ENCODE assay signal across 10 cellular contexts in the genomic region with DNA sequence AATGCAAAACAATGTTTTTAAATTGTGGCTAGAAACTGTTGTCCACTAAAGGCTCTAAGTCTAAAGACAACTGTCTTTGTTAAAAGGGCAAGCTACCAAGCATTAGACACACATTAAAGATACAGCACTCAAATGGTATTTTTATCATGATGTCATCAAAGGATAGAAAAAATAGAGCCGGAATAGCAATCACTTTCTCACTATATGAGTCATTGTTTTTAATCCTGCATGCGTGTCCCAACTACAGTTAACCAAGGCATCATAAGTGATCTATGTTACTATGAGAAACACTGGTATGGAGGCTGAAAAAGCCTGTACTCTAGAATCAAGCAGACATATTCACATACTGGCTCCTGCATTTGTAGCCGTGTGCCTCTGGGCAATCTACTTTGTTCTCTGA. TPM values are rescaled to one million over a fixed set of nuclear protein-coding genes. Genes with fewer than 3 reads are reported as not detected.
DNase-seq lines count a peak whose midpoint lies in the region; ATAC-seq and TF ChIP-seq lines count a peak whose summit lies in the region.
"Had no signal": no experiment of that assay in that cellular context is flagged by ENCODE, and none has a peak within 500 bp of the region (broad histone marks: within the 10 kb centered on the region; RNA-seq: fewer than 3 reads in every experiment).

No MANE protein-coding gene starts in this region.

- H3K27me3 Mint-ChIP-seq in chondrocyte (ENCODE audit: low read depth) (no peaks in the 10 kb centered on the region), nephron progenitor cell (ENCODE audit: low read depth, poor library complexity) (no peaks in the 10 kb centered on the region)
- H3K27me3 Mint-ChIP-seq: stimulated activated naive CD8-positive, alpha-beta T cell treated with anti-CD3 and anti-CD28 coated beads, Interleukin-15, Interleukin-2, amounts not matched to agents 100 ng/mL and 50 ng/mL, for 24 hours had no signal

- no peaks in the 10 kb centered on the region; the same call in 1 of the 2 replicates for H3K27me3 ChIP-seq in BJ (ENCODE audit: control insufficient read depth, insufficient read depth, low read length)
- no peaks in the 10 kb centered on the region for H3K27me3 ChIP-seq in upper lobe of left lung
- H3K27me3 ChIP-seq in WERI-Rb-1 (ENCODE audit: insufficient read depth, low read depth, severe bottlenecking), result no peaks in the 10 kb centered on the region

- H3K36me3 ChIP-seq in BJ (ENCODE audit: control insufficient read depth, insufficient read depth, low read length), result no peaks in the 10 kb centered on the region
- H3K36me3 ChIP-seq in upper lobe of left lung, result no peaks in the 10 kb centered on the region
- no peaks in the 10 kb centered on the region for H3K36me3 ChIP-seq in WERI-Rb-1

- CTCF ChIA-PET in BJ (lab: Yijun Ruan, JAX), result interaction anchor here (1.5 kb wide), 1 partner anchor 16 kb away, joined by 3 read pairs; no protein-coding TSS in a partner anchor

- H3K4me1 ChIP-seq in upper lobe of left lung, result peaks cover 14 to 34% (median 19%) of the 10 kb centered on the region in 4 donors

- H3K36me3 Mint-ChIP-seq in chondrocyte (ENCODE audit: low read depth) (peaks cover 3% of the 10 kb centered on the region), nephron progenitor cell (ENCODE audit: low read depth) (peaks cover 20% of the 10 kb centered on the region)

- H3K27ac Mint-ChIP-seq in chondrocyte (ENCODE audit: unreplicated experiment) (peak overlapping the region; percentile 100), nephron progenitor cell (peak overlapping the region; percentile 66)

- H3K9me3 Mint-ChIP-seq in chondrocyte (ENCODE audit: low read depth), result peaks cover 14% of the 10 kb centered on the region
- peaks cover 31% of the 10 kb centered on the region for H3K9me3 Mint-ChIP-seq in nephron progenitor cell

- H3K4me1 Mint-ChIP-seq in chondrocyte (ENCODE audit: low read depth), result peaks cover 42% of the 10 kb centered on the region
- H3K4me1 Mint-ChIP-seq in nephron progenitor cell, result peaks cover 54% of the 10 kb centered on the region

- TF ChIP-seq EP300 in upper lobe of left lung (IDR thresholded peaks at IDR 0.05), result no peak

- DNase-seq in BJ (ENCODE audit: low read depth), result peak; percentile 74
- DNase-seq in LoVo (ENCODE audit: low spot score), result peak; percentile 36
- DNase-seq in chondrocyte (ENCODE audit: low spot score), result no peak
- DNase-seq in nephron progenitor cell, result no peak
- no peak for DNase-seq in upper lobe of left lung
- no peak for DNase-seq in WERI-Rb-1
- no peak for DNase-seq in GM20000 (ENCODE audit: low spot score)
- DNase-seq: activated effector memory CD4-positive, alpha-beta T cell treated with Interleukin-2 at 50 U/mL for 16 hours had no signal

- ATAC-seq in upper lobe of left lung (ENCODE audit: low FRiP score in 2 of 2) (no peak), GM19023 (IDR thresholded peaks at IDR 0.05; ENCODE audit: unreplicated experiment) (no peak)

- H3K4me3 ChIP-seq in BJ (ENCODE audit: low read depth, low read length) (no peak overlapping the region), upper lobe of left lung (no peak overlapping the region), WERI-Rb-1 (ENCODE audit: low read depth, low read length) (no peak overlapping the region)

- no peak for TF ChIP-seq CTCF in BJ (IDR thresholded peaks at IDR 0.05; ENCODE audit: insufficient read depth, low read depth, low read length)
- TF ChIP-seq CTCF in chondrocyte (IDR thresholded peaks at IDR 0.05), result no peak
- TF ChIP-seq CTCF in nephron progenitor cell (IDR thresholded peaks at IDR 0.05), result no peak
- TF ChIP-seq CTCF in upper lobe of left lung (IDR thresholded peaks at IDR 0.05), result no peak
- no peak for TF ChIP-seq CTCF in WERI-Rb-1 (IDR thresholded peaks at IDR 0.05; ENCODE audit: low read depth, low read length)
- no peak for TF ChIP-seq CTCF in GM20000 (IDR thresholded peaks at IDR 0.05; ENCODE audit: extremely low read depth, missing control alignments)

- H3K9me3 ChIP-seq in upper lobe of left lung, result no peaks in the 10 kb centered on the region
- peaks cover 3% of the 10 kb centered on the region for H3K9me3 ChIP-seq in WERI-Rb-1 (ENCODE audit: severe bottlenecking)

- no peak for TF ChIP-seq POLR2A in upper lobe of left lung (IDR thresholded peaks at IDR 0.05)

- WGBS in upper lobe of left lung, 2 donors, result 60 to 67% methylated on average over 3 of the region's 3 CpGs

- POLR2A ChIA-PET in BJ (lab: Charles Lee), result no interaction called here

- peak overlapping the region in 2 of 4 donors; percentile 99 for H3K27ac ChIP-seq in upper lobe of left lung
- no peak overlapping the region for H3K27ac ChIP-seq in WERI-Rb-1

- H3K4me3 Mint-ChIP-seq in chondrocyte (ENCODE audit: unreplicated experiment) (no peak overlapping the region), nephron progenitor cell (peak overlapping the region; percentile 100)

RNA-seq across cellular contexts. Expression of gene PJA2, which starts 1.9 kb away (rescaled TPM):
- polyA plus RNA-seq in BJ (2011; rRNA removed), result 33.6 and 65.3 TPM in 2 replicates
- 37.5 and 39.5 TPM in 2 replicates for polyA minus RNA-seq in BJ (2011; rRNA and poly(A)+ RNA removed)
- total RNA-seq in chondrocyte (106 to 110 TPM (median 107 TPM) in 3 replicates), upper lobe of left lung (100 to 1,000 TPM in 1 of 6 donors, 10 to 100 TPM in 5; 38.0 to 114 (median 78.0) TPM)

Comparison
In these comparisons a context has a peak if more than half of its experiments do, and no peak if none do; other contexts are left out.
1. DNase-seq: peak in BJ (single experiment) and LoVo (single experiment); none in chondrocyte (single experiment), nephron progenitor cell (single experiment), upper lobe of left lung (0 of 2), WERI-Rb-1 (single experiment) and GM20000 (single experiment).